ENCODE assay signal across 10 cellular contexts in the genomic region with DNA sequence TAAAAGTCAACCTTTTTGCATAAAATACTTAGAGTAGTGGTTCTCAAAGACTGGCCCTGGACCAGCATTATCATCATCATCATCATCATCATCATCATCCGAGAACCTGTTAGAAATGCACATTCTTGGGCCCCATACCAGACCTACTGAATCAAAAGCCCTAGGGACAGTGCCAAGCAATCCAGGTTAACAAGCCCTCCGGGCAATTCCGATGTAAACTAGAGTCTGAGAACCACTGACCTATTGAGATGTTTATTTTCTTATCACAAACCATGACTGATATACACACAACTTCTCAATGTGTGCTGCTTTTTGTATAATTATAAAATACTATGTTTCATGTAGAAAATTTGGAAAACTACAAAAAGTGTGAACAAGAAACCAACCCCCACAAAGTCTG.
"Had no signal": no experiment of that assay in that cellular context is flagged by ENCODE, and none has a peak within 500 bp of the region (broad histone marks: within the 10 kb centered on the region; RNA-seq: fewer than 3 reads in every experiment).

No MANE protein-coding gene starts in this region.

- FAIRE-seq: H1, H54, K562 had no signal

- H3K27ac ChIP-seq: GM23248, HL-60 had no signal

- H3K4me3 ChIP-seq: GM23248, K562 had no signal

- H3K9ac ChIP-seq: GM23248 had no signal

- H2AFZ ChIP-seq: GM23248 had no signal

- ATAC-seq: K562 had no signal

- DNase-seq: GM23248, H9, HCEC 1CT, HFFc6, IMR-90, KG1 had no signal
